ENCODE assay signal across 17 cellular contexts in the genomic region with DNA sequence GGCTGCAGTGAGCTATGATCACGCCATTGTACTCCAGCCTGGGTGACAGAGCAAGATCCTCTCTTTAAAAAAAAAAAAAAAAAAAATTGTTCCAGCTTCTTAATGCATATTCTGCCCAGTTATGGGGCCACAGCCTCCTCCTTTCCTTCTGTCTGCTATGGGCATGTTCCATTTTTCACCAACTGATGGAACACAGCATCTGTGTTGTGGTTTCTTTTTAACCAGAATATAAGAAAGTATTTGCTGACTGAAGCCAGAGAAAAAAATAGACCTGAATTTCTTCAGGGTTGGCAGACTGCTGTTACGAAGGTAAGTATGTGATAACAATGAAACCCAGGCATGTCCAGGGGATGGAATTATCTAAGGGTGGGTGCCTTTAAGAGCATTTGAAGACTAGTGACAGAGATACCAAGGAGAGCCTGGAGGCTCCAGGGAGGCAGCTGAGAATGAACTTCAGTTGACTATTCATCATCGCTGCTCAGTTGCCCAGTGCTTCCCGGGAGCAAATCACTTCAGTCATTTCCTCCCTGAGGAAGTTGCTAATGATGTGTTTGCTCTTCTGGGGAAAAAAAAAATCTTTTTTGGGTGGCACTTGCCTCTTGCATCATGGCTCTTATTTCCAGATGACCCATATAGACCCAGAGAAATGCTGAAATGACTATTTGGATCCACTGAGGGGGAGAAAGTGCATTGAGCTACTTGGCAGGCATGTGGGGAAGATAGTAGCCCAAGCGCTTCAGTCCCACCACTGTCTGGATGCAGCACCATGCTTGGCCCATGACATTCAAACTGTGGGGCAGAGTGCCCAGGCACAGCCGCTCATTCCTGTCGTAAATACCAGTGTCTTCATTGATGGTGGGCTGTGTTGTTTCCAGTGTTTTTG.
"Had no signal": no experiment of that assay in that cellular context is flagged by ENCODE, and none has a peak within 500 bp of the region (broad histone marks: within the 10 kb centered on the region; RNA-seq: fewer than 3 reads in every experiment).

No MANE protein-coding gene starts in this region.

- DNase-seq: activated CD4-positive, alpha-beta T cell treated with anti-CD3 and anti-CD28 coated beads for 4 hours; activated CD8-positive, alpha-beta memory T cell treated with anti-CD3 and anti-CD28 coated beads for 24 hours; activated effector memory CD4-positive, alpha-beta T cell treated with anti-CD3 and anti-CD28 coated beads, Interleukin-2, amount 50 U/mL, for 16 hours; activated naive CD8-positive, alpha-beta T cell treated with anti-CD3 and anti-CD28 coated beads for 36 hours; brain microvascular endothelial cell; effector memory CD4-positive, alpha-beta T cell; kidney; left ventricle myocardium superior; mesendoderm; ovary; substantia nigra; SW 1271; T-helper 9 cell; trophoblast cell had no signal

- ATAC-seq: left ventricle myocardium superior had no signal

- H3K36me3 ChIP-seq: ovary had no signal

- H3K27ac ChIP-seq: brain microvascular endothelial cell, hepatocyte, ovary, skin epidermis, VCaP had no signal

- H3K4me3 ChIP-seq: hepatocyte, ovary, skin epidermis had no signal

- H2AFZ ChIP-seq: hepatocyte had no signal

- H3K9me3 ChIP-seq: ovary had no signal

- H3K27me3 ChIP-seq: brain microvascular endothelial cell, hepatocyte, ovary had no signal

- H3K4me2 ChIP-seq: hepatocyte had no signal

- H3K79me2 ChIP-seq: hepatocyte had no signal
